In the genomic region with DNA sequence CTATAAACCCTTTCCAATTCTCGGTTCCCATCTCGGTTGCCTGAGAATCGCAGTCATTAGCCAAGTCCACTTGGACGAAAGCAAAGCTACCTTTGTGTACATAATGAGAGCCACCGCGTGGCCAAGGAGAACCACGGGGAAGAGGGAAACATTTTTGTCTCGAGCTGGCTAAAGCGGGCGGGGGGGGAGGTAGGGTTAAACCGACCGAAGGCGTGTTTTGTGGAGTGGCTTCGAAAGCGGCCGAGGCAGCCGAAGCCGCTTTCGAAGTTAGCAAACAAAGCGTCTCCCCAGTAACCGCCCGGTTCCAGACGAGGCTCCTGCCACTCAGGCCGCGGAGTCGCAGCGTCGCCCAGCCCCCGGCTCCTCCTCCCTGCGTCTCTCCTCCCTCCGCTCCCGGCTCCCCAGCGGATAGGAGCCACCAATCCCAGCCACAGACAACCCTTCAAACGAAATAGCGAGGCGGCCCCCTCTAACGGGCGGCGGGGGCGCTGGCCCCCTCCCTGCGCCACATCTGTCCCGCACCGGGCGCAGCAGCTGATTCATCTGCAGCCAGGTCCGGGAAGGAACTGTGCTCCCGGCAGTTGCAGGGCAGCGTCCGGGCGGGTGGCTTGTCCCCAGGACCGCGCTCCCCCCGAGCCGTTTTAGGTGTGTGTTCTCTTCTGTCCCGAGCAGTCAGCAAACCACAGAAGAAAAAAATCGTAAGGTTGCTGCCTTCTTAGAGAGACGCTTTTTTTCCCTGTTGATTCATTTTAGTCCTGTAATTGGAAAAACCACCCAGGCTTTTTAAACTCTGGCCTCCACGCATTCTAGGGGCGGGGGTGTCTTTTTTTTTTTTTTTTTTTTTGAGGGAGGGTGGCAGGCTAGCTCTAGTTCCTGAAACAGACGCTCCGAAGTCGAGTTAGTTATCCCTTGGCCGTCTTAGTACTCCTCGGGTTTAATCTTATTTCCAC, we compare ENCODE assay signal across 8 cellular contexts. TPM values are rescaled to one million over a fixed set of nuclear protein-coding genes. Genes with fewer than 3 reads are reported as not detected.
DNase-seq lines count a peak whose midpoint lies in the region; ATAC-seq and TF ChIP-seq lines count a peak whose summit lies in the region.

No MANE protein-coding gene starts in this region.

- TF ChIP-seq CTCF in right lobe of liver (IDR thresholded peaks at IDR 0.05), result peak in 1 of 4 donors; percentile 20

- intact Hi-C loops in right lobe of liver (cut with DNase I), result no loop called here

- H3K4me1 ChIP-seq in right lobe of liver, result peaks cover 0 to 6% (median 0%) of the 10 kb centered on the region in 4 donors

- H3K9me3 ChIP-seq in right lobe of liver, result no peaks in the 10 kb centered on the region

- WGBS in right lobe of liver (ENCODE audit: insufficient coverage, low coverage, low lambda C conversion rate, missing lambda C conversion rate), result under 1% methylated on average over 34 of the region's 63 CpGs

- peak overlapping the region; percentile 99 for H3K27ac ChIP-seq in right lobe of liver

- DNase-seq in C1 segment of cervical spinal cord (lab: John Stamatoyannopoulos, UW) (peak; percentile 44 to 93 (median 86)), NCI-H526 (lab: John Stamatoyannopoulos, UW) (peak; percentile 89 to 95), dermis blood vessel endothelial cell (peak; percentile 97), right lobe of liver (peak; percentile 96 to 98 (median 97))
- DNase-seq in activated CD4-positive, alpha-beta T cell treated with anti-CD3 and anti-CD28 coated beads, Interleukin-2, amount 50 U/mL, for 1 hour, result peak; percentile 87
- peak; percentile 83 for DNase-seq in stimulated activated CD4-positive, alpha-beta T cell treated with anti-CD3 and anti-CD28 coated beads, Interleukin-4, amount 100 ng/mL, for 24 hours

- H3K36me3 ChIP-seq in right lobe of liver, result no peaks in the 10 kb centered on the region

- no peaks in the 10 kb centered on the region for H3K27me3 ChIP-seq in right lobe of liver

- TF ChIP-seq POLR2A in right lobe of liver (IDR thresholded peaks at IDR 0.05), result peak; percentile 97

- ATAC-seq in GM19372 (IDR thresholded peaks at IDR 0.05; ENCODE audit: low read depth, unreplicated experiment) (peak; percentile 71), HG03520 (IDR thresholded peaks at IDR 0.05; ENCODE audit: unreplicated experiment) (peak; percentile 65), right lobe of liver (peak; percentile 69 to 86 (median 76))

- H3K4me3 ChIP-seq in right lobe of liver, result peak overlapping the region; percentile 73 to 79 (median 74)

RNA-seq across cellular contexts. Expression of a gene that starts 1.8 kb away (rescaled TPM):
- total RNA-seq in dermis blood vessel endothelial cell (136 and 195 TPM in 2 replicates), right lobe of liver (10 to 100 TPM; 11.3 to 41.4 (median 22.3) TPM)

Comparison
In these comparisons a context has a peak if more than half of its experiments do, and no peak if none do; other contexts are left out.
1. Peak in every context shown above with its lines: DNase-seq, ATAC-seq, H3K4me3 ChIP-seq and H3K27ac ChIP-seq.